8 cellular contexts compared by ENCODE assay signal in genomic region chr15:90101130-90101968, GRCh38. TPM values are rescaled to one million over a fixed set of nuclear protein-coding genes. Genes with fewer than 3 reads are reported as not detected.
DNase-seq lines count a peak whose midpoint lies in the region; ATAC-seq and TF ChIP-seq lines count a peak whose summit lies in the region.

No MANE protein-coding gene starts in this region.

- CTCF ChIA-PET in Panc1 (lab: Charles Lee) (no interaction called here), mammary epithelial cell (lab: Charles Lee; ENCODE audit: low non-redundant PET) (no interaction called here)

- H4K20me1 ChIP-seq in mammary epithelial cell (ENCODE audit: insufficient read depth, low read length), result no peaks in the 10 kb centered on the region

- no peaks in the 10 kb centered on the region for H3K36me3 ChIP-seq in Panc1 (ENCODE audit: control insufficient read depth, insufficient read depth, low read length)
- H3K36me3 ChIP-seq in mammary epithelial cell (ENCODE audit: insufficient read depth, low read length), result no peaks in the 10 kb centered on the region
- no peaks in the 10 kb centered on the region for H3K36me3 ChIP-seq in skeletal muscle satellite cell (ENCODE audit: insufficient read depth, low read length)

- no peaks in the 10 kb centered on the region for H3K36me3 Mint-ChIP-seq in immature natural killer cell

- intact Hi-C loops in Panc1 (cut with micrococcal nuclease; ENCODE audit: unreplicated experiment), result no loop called here
- intact Hi-C loops in mammary epithelial cell (cut with micrococcal nuclease), result loop anchor here (5.0 kb wide), 1 partner anchor 111 kb away; no protein-coding TSS in a partner anchor

- DNase-seq in Daoy (ENCODE audit: low read depth), result peak; percentile 37
- no peak for DNase-seq in Panc1 (ENCODE audit: low read depth, low spot score)
- no peak for DNase-seq in mammary epithelial cell
- peak; percentile 23 to 34 (median 30) for DNase-seq in immature natural killer cell

- peak overlapping the region; percentile 97 to 100 (median 98) for H3K27ac Mint-ChIP-seq in immature natural killer cell

- peaks cover 0 to 2% (median 0%) of the 10 kb centered on the region in 6 donors for H3K9me3 Mint-ChIP-seq in immature natural killer cell

- no TSS peak for BruUV-seq in Panc1 (replicated peaks; lab: Mats Ljungman, UMichigan)
- no TSS peak for BruUV-seq in mammary epithelial cell (replicated peaks; lab: Mats Ljungman, UMichigan)

- POLR2A ChIA-PET in Panc1 (lab: Charles Lee), result interaction anchor here (0.6 to 1.1 kb wide), 2 partner anchors 88 to 203 kb away, joined by 4 to 5 read pairs; no protein-coding TSS in a partner anchor

- peak; percentile 9 for ATAC-seq in HG02588 (IDR thresholded peaks at IDR 0.05; ENCODE audit: unreplicated experiment)
- no peak for ATAC-seq in Panc1
- ATAC-seq in HG03565 (IDR thresholded peaks at IDR 0.05; ENCODE audit: unreplicated experiment), result no peak
- ATAC-seq in GM18858 (IDR thresholded peaks at IDR 0.05; ENCODE audit: unreplicated experiment), result no peak

- H3K27me3 Mint-ChIP-seq in immature natural killer cell (ENCODE audit: low read depth in 3 of 3), result peaks cover 0 to 10% (median 9%) of the 10 kb centered on the region in 3 donors

- peak overlapping the region; percentile 82 to 97 (median 91) for H3K4me3 Mint-ChIP-seq in immature natural killer cell

- H3K79me2 ChIP-seq in mammary epithelial cell (ENCODE audit: insufficient read depth, low read length), result no peaks in the 10 kb centered on the region

- H2AFZ ChIP-seq in mammary epithelial cell (ENCODE audit: low read depth, low read length), result peak overlapping the region; percentile 98

- 86% methylated on average over 4 of the region's 40 CpGs for WGBS in mammary epithelial cell (ENCODE audit: low coverage, missing lambda C conversion rate)

- H3K27me3 ChIP-seq in Panc1 (ENCODE audit: control insufficient read depth, insufficient read depth, low read length) (no peaks in the 10 kb centered on the region), mammary epithelial cell (ENCODE audit: insufficient read depth, low read length) (no peaks in the 10 kb centered on the region), skeletal muscle satellite cell (ENCODE audit: control insufficient read depth, insufficient read depth, low read length) (no peaks in the 10 kb centered on the region)

- in situ Hi-C loops in Panc1 (cut with HindIII; ENCODE audit: low pct_unique_long_range_greater_than_20kb, low sequenced_read_pairs) (no loop called here), mammary epithelial cell (cut with MboI; ENCODE audit: low sequenced_read_pairs in 2 of 2) (no loop called here)

- H3K4me3 ChIP-seq in Panc1 (ENCODE audit: low read depth in 2 of 2, low read length in 2 of 2) (peak overlapping the region; percentile 79 to 84), mammary epithelial cell (replicated peaks in 1 of 3; ENCODE audit: insufficient read depth in 1 of 3, low read depth in 2 of 3, low read length in 3 of 3) (peak overlapping the region; percentile 33 to 71 (median 66)), skeletal muscle satellite cell (ENCODE audit: low read length) (peak overlapping the region; percentile 92)

- no peak for TF ChIP-seq CTCF in Panc1 (IDR thresholded peaks at IDR 0.05)
- no peak for TF ChIP-seq CTCF in mammary epithelial cell (conservative IDR thresholded peaks at IDR 0.05 in 1 of 2, IDR thresholded peaks at IDR 0.05 in 1 of 2; ENCODE audit: extremely low read depth in 1 of 2, insufficient read depth in 1 of 2, low read depth in 1 of 2, low read length in 2 of 2)

- H3K9me3 ChIP-seq in Panc1 (ENCODE audit: control insufficient read depth, insufficient read depth, low read depth, low read length) (no peaks in the 10 kb centered on the region), mammary epithelial cell (replicated peaks; ENCODE audit: insufficient read depth, low read length) (no peaks in the 10 kb centered on the region), skeletal muscle satellite cell (replicated peaks; ENCODE audit: low read length) (no peaks in the 10 kb centered on the region)

- peak overlapping the region; percentile 21 for H3K9ac ChIP-seq in mammary epithelial cell (ENCODE audit: insufficient read depth, low read length)
- peak overlapping the region; percentile 93 for H3K9ac ChIP-seq in skeletal muscle satellite cell (ENCODE audit: low read depth, low read length)

- H3K4me1 Mint-ChIP-seq in immature natural killer cell, result peaks cover 62 to 69% of the 10 kb centered on the region in 2 donors

- H3K4me2 ChIP-seq in mammary epithelial cell (ENCODE audit: insufficient read depth, low read depth, low read length), result peak overlapping the region; percentile 96
- H3K4me2 ChIP-seq in skeletal muscle satellite cell (ENCODE audit: low read length), result peak overlapping the region; percentile 98

- dilution Hi-C loops in mammary epithelial cell (cut with HindIII; ENCODE audit: low sequenced_read_pairs), result loop anchor here (5.0 kb wide), 3 partner anchors 51 to 116 kb away; no protein-coding TSS in a partner anchor

- H3K27ac ChIP-seq in Panc1 (ENCODE audit: low read length), result peak overlapping the region; percentile 87
- no peak overlapping the region for H3K27ac ChIP-seq in mammary epithelial cell (ENCODE audit: insufficient read depth, low read depth, low read length)

- H3K4me1 ChIP-seq in Panc1 (ENCODE audit: control insufficient read depth, insufficient read depth, low read length) (peaks cover 63% of the 10 kb centered on the region), mammary epithelial cell (ENCODE audit: insufficient read depth, low read length) (peaks cover 31% of the 10 kb centered on the region), skeletal muscle satellite cell (ENCODE audit: control insufficient read depth, insufficient read depth, low read length) (peaks cover 32% of the 10 kb centered on the region)

RNA-seq across cellular contexts. Expression of gene IDH2, which starts 0.9 kb away (rescaled TPM):
- total RNA-seq in Daoy (2014; rRNA removed; shearing (Covaris generic)), result 56.1 and 68.8 TPM in 2 replicates
- total RNA-seq in Panc1 (2021; ENCODE audit: unreplicated experiment), result 197 TPM
- 331 TPM for polyA plus RNA-seq in Panc1 (2012; ENCODE audit: insufficient read length)
- total RNA-seq in mammary epithelial cell, result 10 to 100 TPM; 16.4 to 39.5 TPM
- polyA plus RNA-seq in mammary epithelial cell, result 41.3 TPM
- 31.6 TPM for polyA minus RNA-seq in mammary epithelial cell
- polyA plus RNA-seq in immature natural killer cell, result 100 to 1,000 TPM; 160 to 330 (median 218) TPM
- 26.1 and 30.4 TPM in 2 replicates for total RNA-seq in skeletal muscle satellite cell (2012; rRNA removed)

Comparison
In these comparisons a context has a peak if more than half of its experiments do, and no peak if none do; other contexts are left out.
1. DNase-seq: peak in Daoy (single experiment) and immature natural killer cell (3 of 3); none in Panc1 (single experiment) and mammary epithelial cell (single experiment).
2. Peak in every context shown above with its lines, with median percentiles within 50 percentile points of each other: H3K4me3 ChIP-seq.